Comparison of ENCODE assay signal across 26 cellular contexts in genomic region chr18:43009666-43010065, GRCh38.
"Had no signal": no experiment of that assay in that cellular context is flagged by ENCODE, and none has a peak within 500 bp of the region (broad histone marks: within the 10 kb centered on the region; RNA-seq: fewer than 3 reads in every experiment).

No MANE protein-coding gene starts in this region.

- H3K4me1 ChIP-seq: ascending aorta, Peyer's patch, SJCRH30 had no signal

- H3K27ac ChIP-seq: ascending aorta, coronary artery, Peyer's patch, RWPE1, SJCRH30 had no signal

- DNase-seq: activated B cell treated with CpG ODN at 0.5 μM for 24 hours; activated CD4-positive, alpha-beta T cell treated with anti-CD3 and anti-CD28 coated beads for 1 hour; activated CD4-positive, alpha-beta T cell treated with anti-CD3 and anti-CD28 coated beads, Interleukin-2, amount 10 ng/mL, durations not matched to agents 24 days and 14 days; activated CD4-positive, alpha-beta T cell treated with anti-CD3 and anti-CD28 coated beads, Interleukin-2, amount 50 U/mL, for 48 hours; activated CD8-positive, alpha-beta memory T cell treated with anti-CD3 and anti-CD28 coated beads, Interleukin-2, amount 10 ng/mL, durations not matched to agents 7 days and 5 days; activated effector memory CD4-positive, alpha-beta T cell treated with anti-CD3 and anti-CD28 coated beads, Interleukin-2, amount 50 U/mL, for 16 hours; activated naive CD4-positive, alpha-beta T cell treated with Interleukin-2 at 50 U/mL for 16 hours; activated naive CD8-positive, alpha-beta T cell treated with anti-CD3 and anti-CD28 coated beads, Interleukin-2, amount 50 U/mL, for 24 hours; activated T-cell treated with anti-CD3 and anti-CD28 coated beads, Interleukin-2, amount 50 U/mL, for 4 hours; amniotic stem cell; central memory CD4-positive, alpha-beta T cell; KBM-7; NCI-H1092; NCI-H1436; NCI-H1694 treated with DMSO at 0.1 percent for 48 hours; NCI-H524 treated with DMSO at 0.1 percent for 48 hours; NCI-H82; Peyer's patch; Right ventricle myocardium superior; T-helper 17 cell; T-helper 9 cell had no signal

- H3K36me3 ChIP-seq: ascending aorta, Peyer's patch, SJCRH30 had no signal

- H3K4me3 ChIP-seq: ascending aorta, coronary artery, Peyer's patch, SJCRH30 had no signal

- H3K27me3 ChIP-seq: ascending aorta, Peyer's patch, SJCRH30 had no signal

- H3K9me3 ChIP-seq: ascending aorta, Peyer's patch, SJCRH30 had no signal

- ATAC-seq: activated CD8-positive, alpha-beta memory T cell treated with anti-CD3 and anti-CD28 coated beads, Interleukin-2, amount 10 ng/mL, durations not matched to agents 7 days and 5 days; activated naive CD4-positive, alpha-beta T cell treated with anti-CD3 and anti-CD28 coated beads, Interleukin-2, amount 50 U/mL, for 72 hours; activated naive CD8-positive, alpha-beta T cell treated with anti-CD3 and anti-CD28 coated beads, Interleukin-2, amount 50 U/mL, for 24 hours; activated T-cell treated with anti-CD3 and anti-CD28 coated beads, Interleukin-2, amount 50 U/mL, for 4 hours; T-helper 17 cell had no signal
